ENCODE assay signal across 11 cellular contexts in genomic region chr6:57127763-57128162, GRCh38.
"Had no signal": no experiment of that assay in that cellular context is flagged by ENCODE, and none has a peak within 500 bp of the region (broad histone marks: within the 10 kb centered on the region; RNA-seq: fewer than 3 reads in every experiment).

No MANE protein-coding gene starts in this region.

- DNase-seq: activated CD4-positive, alpha-beta T cell treated with anti-CD3 and anti-CD28 coated beads for 1 hour; activated CD8-positive, alpha-beta T cell treated with anti-CD3 and anti-CD28 coated beads for 36 hours; activated naive CD4-positive, alpha-beta T cell treated with anti-CD3 and anti-CD28 coated beads, Interleukin-2, amount 10 ng/mL, durations not matched to agents 7 days and 5 days; foreskin fibroblast; immature natural killer cell; left cardiac atrium; stimulated activated CD4-positive, alpha-beta T cell treated with anti-CD3 and anti-CD28 coated beads, Interleukin-4, amount 100 ng/mL, for 4 hours; stimulated activated naive CD8-positive, alpha-beta T cell treated with anti-CD3 and anti-CD28 coated beads, Interleukin-15, amount 100 ng/mL, for 72 hours had no signal

- H3K27ac ChIP-seq: cardiac muscle cell, esophagus muscularis mucosa, thoracic aorta had no signal

- ATAC-seq: activated CD8-positive, alpha-beta T cell treated with anti-CD3 and anti-CD28 coated beads for 36 hours; left cardiac atrium; stimulated activated naive CD8-positive, alpha-beta T cell treated with anti-CD3 and anti-CD28 coated beads, Interleukin-15, amount 100 ng/mL, for 72 hours had no signal
